In genomic region chr5:834013-834412, GRCh38 we compare ENCODE assay signal across 1 cellular context. TPM values are rescaled to one million over a fixed set of nuclear protein-coding genes. Genes with fewer than 3 reads are reported as not detected.
"Had no signal": no experiment of that assay in that cellular context is flagged by ENCODE, and none has a peak within 500 bp of the region (broad histone marks: within the 10 kb centered on the region; RNA-seq: fewer than 3 reads in every experiment).

No MANE protein-coding gene starts in this region.

RNA-seq across cellular contexts. Expression of gene ZDHHC11B, which starts 49.5 kb away (rescaled TPM):
- total RNA-seq: IMR-90 had no signal
